In genomic region chr12:120617767-120618166, GRCh38 we compare ENCODE assay signal across 4 cellular contexts. TPM values are rescaled to one million over a fixed set of nuclear protein-coding genes. Genes with fewer than 3 reads are reported as not detected.
"Had no signal": no experiment of that assay in that cellular context is flagged by ENCODE, and none has a peak within 500 bp of the region (broad histone marks: within the 10 kb centered on the region; RNA-seq: fewer than 3 reads in every experiment).

No MANE protein-coding gene starts in this region.

RNA-seq across cellular contexts. Expression of gene CABP1, which starts 22.7 kb away (rescaled TPM):
- total RNA-seq: activated CD8-positive, alpha-beta memory T cell treated with anti-CD3 and anti-CD28 coated beads, Interleukin-2, amount 10 ng/mL, durations not matched to agents 7 days and 5 days; T-cell; T-helper 17 cell; T-helper 2 cell treated with Interferon-gamma antibody and Interleukin-4, amounts not matched to agents 100 ng/mL and 5 ng/mL, for 36 hours had no signal
